Comparison of ENCODE assay signal across 8 cellular contexts in the genomic region with DNA sequence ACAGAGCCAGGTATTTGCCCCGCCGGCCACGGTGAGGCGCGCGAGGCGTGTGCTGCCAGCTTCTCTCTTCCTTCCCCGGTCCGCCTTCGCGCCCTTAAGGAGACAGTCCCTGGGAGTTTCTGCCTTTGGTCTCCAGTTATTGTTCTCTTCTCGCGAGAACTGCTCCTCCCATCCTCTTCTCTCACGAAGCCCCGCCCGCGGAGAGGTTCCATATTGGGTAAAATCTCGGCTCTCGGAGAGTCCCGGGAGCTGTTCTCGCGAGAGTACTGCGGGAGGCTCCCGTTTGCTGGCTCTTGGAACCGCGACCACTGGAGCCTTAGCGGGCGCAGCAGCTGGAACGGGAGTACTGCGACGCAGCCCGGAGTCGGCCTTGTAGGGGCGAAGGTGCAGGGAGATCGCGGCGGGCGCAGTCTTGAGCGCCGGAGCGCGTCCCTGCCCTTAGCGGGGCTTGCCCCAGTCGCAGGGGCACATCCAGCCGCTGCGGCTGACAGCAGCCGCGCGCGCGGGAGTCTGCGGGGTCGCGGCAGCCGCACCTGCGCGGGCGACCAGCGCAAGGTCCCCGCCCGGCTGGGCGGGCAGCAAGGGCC. TPM values are rescaled to one million over a fixed set of nuclear protein-coding genes. Genes with fewer than 3 reads are reported as not detected.
DNase-seq lines count a peak whose midpoint lies in the region; ATAC-seq and TF ChIP-seq lines count a peak whose summit lies in the region.

A gene (plus strand): TSS at position 308 of the 587 bp plus-strand sequence. CDS start 350 bp downstream, outside the sequence.

- intact Hi-C loops in CD8-positive, alpha-beta T cell (cut with DNase I, micrococcal nuclease): loop anchor here (1.0 to 10.0 kb wide), 14 partner anchors 35 to 1603 kb away; a partner anchor contains a TSS
- intact Hi-C loops in activated CD4-positive, alpha-beta memory T cell treated with anti-CD3 and anti-CD28 coated beads for 36 hours (cut with micrococcal nuclease): loop anchor here (1.0 to 5.0 kb wide), 9 partner anchors 50 to 415 kb away; a partner anchor contains a TSS

- peak; percentile 87 for TF ChIP-seq CTCF in CD8-positive, alpha-beta T cell (IDR thresholded peaks at IDR 0.05)
- peak; percentile 98 for TF ChIP-seq CTCF in liver (IDR thresholded peaks at IDR 0.05; ENCODE audit: low read depth, low read length, missing input control)

- H3K4me3 Mint-ChIP-seq in CD8-positive, alpha-beta T cell: peak within 1 kb of the TSS; percentile 90
- peak within 1 kb of the TSS; percentile 98 for H3K4me3 Mint-ChIP-seq in activated CD4-positive, alpha-beta memory T cell treated with anti-CD3 and anti-CD28 coated beads for 36 hours

- DNase-seq in CD8-positive, alpha-beta T cell: peak; percentile 94 to 99 (median 98)
- DNase-seq in HK-2 (ENCODE audit: unreplicated experiment) (peak; percentile 98), NCI-H82 treated with DMSO at 0.1 percent for 48 hours (lab: John Stamatoyannopoulos, UW; ENCODE audit: unreplicated experiment) (peak; percentile 99), dermis microvascular lymphatic vessel endothelial cell (ENCODE audit: low read depth in 2 of 2) (peak; percentile 99 to 100)
- DNase-seq in activated CD4-positive, alpha-beta memory T cell treated with anti-CD3 and anti-CD28 coated beads for 36 hours: peak; percentile 99
- peak; percentile 99 for DNase-seq in stimulated activated CD4-positive, alpha-beta T cell treated with anti-CD3 and anti-CD28 coated beads, Interleukin-4, amount 100 ng/mL, for 24 hours

- H3K9me3 ChIP-seq in CD8-positive, alpha-beta T cell (ENCODE audit: low read length): no peaks in the 10 kb centered on the region
- no peaks in the 10 kb centered on the region for H3K9me3 ChIP-seq in liver (ENCODE audit: control insufficient read depth in 4 of 4, low read length in 3 of 4)

- H3K27ac ChIP-seq in CD8-positive, alpha-beta T cell (ENCODE audit: low read depth, low read length): peak within 1 kb of the TSS; percentile 73
- H3K27ac ChIP-seq in liver (ENCODE audit: low read depth in 1 of 2, low read length in 2 of 2): peak within 1 kb of the TSS; percentile 97 to 100

- POLR2A ChIA-PET in CD8-positive, alpha-beta T cell (lab: Charles Lee): interaction anchor here (0.6 to 3.9 kb wide), 25 partner anchors 8 to 334 kb away, joined by 3 to 39 read pairs (median 4); a partner anchor contains a TSS
- POLR2A ChIA-PET in activated CD4-positive, alpha-beta memory T cell treated with anti-CD3 and anti-CD28 coated beads for 36 hours (lab: Charles Lee): interaction anchor here (0.6 to 2.9 kb wide), 19 partner anchors 11 to 170 kb away, joined by 3 to 47 read pairs (median 3); a partner anchor contains a TSS

- H3K4me1 ChIP-seq in CD8-positive, alpha-beta T cell (ENCODE audit: insufficient read depth, low read length): peaks cover 14% of the 10 kb centered on the region
- H3K4me1 ChIP-seq in liver (ENCODE audit: control insufficient read depth in 4 of 4, insufficient read depth in 4 of 4, low read length in 3 of 4): peaks cover 7 to 18% (median 8%) of the 10 kb centered on the region in 4 donors

- H3K27ac Mint-ChIP-seq in CD8-positive, alpha-beta T cell: peak within 1 kb of the TSS; percentile 95
- H3K27ac Mint-ChIP-seq in activated CD4-positive, alpha-beta memory T cell treated with anti-CD3 and anti-CD28 coated beads for 36 hours: peak within 1 kb of the TSS; percentile 97

- peaks cover 18% of the 10 kb centered on the region for H3K27me3 Mint-ChIP-seq in CD8-positive, alpha-beta T cell (ENCODE audit: low read depth)
- H3K27me3 Mint-ChIP-seq in activated CD4-positive, alpha-beta memory T cell treated with anti-CD3 and anti-CD28 coated beads for 36 hours: peaks cover 12% of the 10 kb centered on the region

- peak within 1 kb of the TSS; percentile 85 for H3K4me3 ChIP-seq in CD8-positive, alpha-beta T cell (ENCODE audit: low read depth, low read length)
- H3K4me3 ChIP-seq in liver (ENCODE audit: low read depth in 1 of 3, low read length in 3 of 3): peak within 1 kb of the TSS; percentile 84 to 99 (median 96)

- peak; percentile 88 for ATAC-seq in CD8-positive, alpha-beta T cell
- peak; percentile 82 for ATAC-seq in GM19452 (IDR thresholded peaks at IDR 0.05; ENCODE audit: unreplicated experiment)

- H3K36me3 Mint-ChIP-seq in CD8-positive, alpha-beta T cell: peaks cover 8% of the 10 kb centered on the region
- peaks cover 10% of the 10 kb centered on the region for H3K36me3 Mint-ChIP-seq in activated CD4-positive, alpha-beta memory T cell treated with anti-CD3 and anti-CD28 coated beads for 36 hours

- no peaks in the 10 kb centered on the region for H3K27me3 ChIP-seq in CD8-positive, alpha-beta T cell (ENCODE audit: insufficient read depth, low read length)
- H3K27me3 ChIP-seq in liver (ENCODE audit: control insufficient read depth in 4 of 4, insufficient read depth in 4 of 4, low read length in 3 of 4): no peaks in the 10 kb centered on the region

- under 1% methylated on average over 62 of the region's 62 CpGs for WGBS in liver

- no peaks in the 10 kb centered on the region for H3K9me3 Mint-ChIP-seq in CD8-positive, alpha-beta T cell
- no peaks in the 10 kb centered on the region for H3K9me3 Mint-ChIP-seq in activated CD4-positive, alpha-beta memory T cell treated with anti-CD3 and anti-CD28 coated beads for 36 hours

- peak within 1 kb of the TSS; percentile 85 to 100 for H3K9ac ChIP-seq in liver (ENCODE audit: low read depth in 1 of 2, low read length in 2 of 2)

- H3K4me1 Mint-ChIP-seq in CD8-positive, alpha-beta T cell (ENCODE audit: low read depth): peaks cover 42% of the 10 kb centered on the region
- H3K4me1 Mint-ChIP-seq in activated CD4-positive, alpha-beta memory T cell treated with anti-CD3 and anti-CD28 coated beads for 36 hours (ENCODE audit: low read depth): peaks cover 28% of the 10 kb centered on the region

- no peaks in the 10 kb centered on the region for H3K36me3 ChIP-seq in CD8-positive, alpha-beta T cell (ENCODE audit: insufficient read depth, low read length)
- H3K36me3 ChIP-seq in liver (ENCODE audit: control insufficient read depth in 4 of 4, insufficient read depth in 3 of 4, low read depth in 1 of 4, low read length in 3 of 4): no peaks in the 10 kb centered on the region

- CTCF ChIA-PET in CD8-positive, alpha-beta T cell (lab: Charles Lee): interaction anchor here (0.6 to 10.1 kb wide), 33 partner anchors 9 to 358 kb away, joined by 3 to 196 read pairs (median 3); no protein-coding TSS in a partner anchor
- CTCF ChIA-PET in activated CD4-positive, alpha-beta memory T cell treated with anti-CD3 and anti-CD28 coated beads for 36 hours (lab: Charles Lee): interaction anchor here (0.5 to 8.9 kb wide), 33 partner anchors 8 to 360 kb away, joined by 3 to 237 read pairs (median 5); a partner anchor contains a TSS

- peak; percentile 98 for TF ChIP-seq RAD21 in liver (IDR thresholded peaks at IDR 0.05)

TF ChIP-seq in liver, 16 proteins besides CTCF, POLR2A, EP300 and RAD21 (continues in another document):
- TF ChIP-seq RXRA (IDR thresholded peaks at IDR 0.05) (peak; percentile 51 to 62), FOXA2 (IDR thresholded peaks at IDR 0.05) (peak; percentile 12), YY1 (IDR thresholded peaks at IDR 0.05) (peak; percentile 96), FOXA1 (IDR thresholded peaks at IDR 0.05) (no peak), HNF4A (conservative IDR thresholded peaks at IDR 0.05) (peak; percentile 73 to 79), EGR1 (IDR thresholded peaks at IDR 0.05; ENCODE audit: low read depth in 2 of 2) (peak in 1 of 2 donors; percentile 28), GABPA (IDR thresholded peaks at IDR 0.05 in 1 of 2, conservative IDR thresholded peaks at IDR 0.05 in 1 of 2) (no peak), NR2F2 (IDR thresholded peaks at IDR 0.05) (no peak), JUND (IDR thresholded peaks at IDR 0.05) (peak; percentile 61 to 71)
- TF ChIP-seq, protein P1, sequence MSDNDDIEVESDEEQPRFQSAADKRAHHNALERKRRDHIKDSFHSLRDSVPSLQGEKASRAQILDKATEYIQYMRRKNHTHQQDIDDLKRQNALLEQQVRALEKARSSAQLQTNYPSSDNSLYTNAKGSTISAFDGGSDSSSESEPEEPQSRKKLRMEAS (IDR thresholded peaks at IDR 0.05): peak; percentile 57
- TF ChIP-seq, protein P2, sequence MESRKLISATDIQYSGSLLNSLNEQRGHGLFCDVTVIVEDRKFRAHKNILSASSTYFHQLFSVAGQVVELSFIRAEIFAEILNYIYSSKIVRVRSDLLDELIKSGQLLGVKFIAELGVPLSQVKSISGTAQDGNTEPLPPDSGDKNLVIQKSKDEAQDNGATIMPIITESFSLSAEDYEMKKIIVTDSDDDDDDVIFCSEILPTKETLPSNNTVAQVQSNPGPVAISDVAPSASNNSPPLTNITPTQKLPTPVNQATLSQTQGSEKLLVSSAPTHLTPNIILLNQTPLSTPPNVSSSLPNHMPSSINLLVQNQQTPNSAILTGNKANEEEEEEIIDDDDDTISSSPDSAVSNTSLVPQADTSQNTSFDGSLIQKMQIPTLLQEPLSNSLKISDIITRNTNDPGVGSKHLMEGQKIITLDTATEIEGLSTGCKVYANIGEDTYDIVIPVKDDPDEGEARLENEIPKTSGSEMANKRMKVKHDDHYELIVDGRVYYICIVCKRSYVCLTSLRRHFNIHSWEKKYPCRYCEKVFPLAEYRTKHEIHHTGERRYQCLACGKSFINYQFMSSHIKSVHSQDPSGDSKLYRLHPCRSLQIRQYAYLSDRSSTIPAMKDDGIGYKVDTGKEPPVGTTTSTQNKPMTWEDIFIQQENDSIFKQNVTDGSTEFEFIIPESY (IDR thresholded peaks at IDR 0.05): peak; percentile 100
- TF ChIP-seq, protein P3, sequence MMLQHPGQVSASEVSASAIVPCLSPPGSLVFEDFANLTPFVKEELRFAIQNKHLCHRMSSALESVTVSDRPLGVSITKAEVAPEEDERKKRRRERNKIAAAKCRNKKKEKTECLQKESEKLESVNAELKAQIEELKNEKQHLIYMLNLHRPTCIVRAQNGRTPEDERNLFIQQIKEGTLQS (IDR thresholded peaks at IDR 0.05): no peak

RNA-seq across cellular contexts. Expression of the gene that starts here (rescaled TPM):
- 10 to 100 TPM; 34.5 to 34.9 TPM for total RNA-seq in CD8-positive, alpha-beta T cell
- 10 to 100 TPM; 39.3 to 44.0 TPM for total RNA-seq in activated CD4-positive, alpha-beta memory T cell treated with anti-CD3 and anti-CD28 coated beads for 36 hours
- total RNA-seq in dermis microvascular lymphatic vessel endothelial cell (34.5 and 41.2 TPM in 2 replicates), liver (10 to 100 TPM; 51.0 to 82.7 TPM)
- polyA plus RNA-seq in liver: 10 to 100 TPM; 16.9 to 20.9 TPM

Comparison
In these comparisons a context has a peak if more than half of its experiments do, and no peak if none do; other contexts are left out.
1. Peak in every context shown above with its lines: DNase-seq, ATAC-seq, H3K4me3 ChIP-seq and H3K27ac ChIP-seq.